8 cellular contexts compared by ENCODE assay signal in the genomic region with DNA sequence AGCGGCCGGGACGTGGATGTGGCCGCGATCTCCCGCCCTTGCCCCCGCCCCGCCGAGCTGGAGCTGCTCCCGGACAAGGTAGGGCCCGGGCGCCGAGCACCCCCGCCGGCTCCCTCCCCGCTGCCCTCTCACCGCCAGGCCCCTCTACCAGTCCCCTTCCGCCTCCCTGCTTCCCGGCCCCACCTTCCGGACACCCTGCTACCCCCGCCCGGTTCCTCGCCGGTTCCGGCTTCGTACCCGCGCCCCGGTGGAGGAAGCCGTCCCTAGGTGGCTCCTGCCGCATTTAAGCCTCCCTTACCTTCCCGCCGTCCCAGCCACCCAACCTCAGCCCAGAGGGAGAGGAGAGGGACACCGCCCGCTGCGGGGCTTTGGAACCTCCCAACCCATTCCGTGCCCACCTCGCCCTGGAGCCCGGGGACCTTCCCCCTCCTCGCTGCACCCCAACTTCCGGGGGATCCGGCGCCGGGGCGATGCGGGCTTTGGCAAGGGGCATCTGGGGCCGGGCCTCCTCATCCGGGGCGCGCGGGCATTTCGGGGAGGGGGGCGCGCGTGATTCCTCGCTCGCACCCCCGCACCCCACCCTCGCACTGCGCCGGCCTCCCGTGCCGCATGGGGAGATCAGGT. TPM values are rescaled to one million over a fixed set of nuclear protein-coding genes. Genes with fewer than 3 reads are reported as not detected.
DNase-seq lines count a peak whose midpoint lies in the region; ATAC-seq and TF ChIP-seq lines count a peak whose summit lies in the region.

No MANE protein-coding gene starts in this region.

- H3K27me3 ChIP-seq in WERI-Rb-1 (ENCODE audit: insufficient read depth, low read depth, severe bottlenecking) (peaks cover 14% of the 10 kb centered on the region), left lung (no peaks in the 10 kb centered on the region)

- H3K27ac ChIP-seq in WERI-Rb-1 (no peak overlapping the region), caudate nucleus (ENCODE audit: low read depth, low read length) (peak overlapping the region; percentile 83), left lung (peak overlapping the region; percentile 92 to 93)

- no peaks in the 10 kb centered on the region for H3K9me3 ChIP-seq in WERI-Rb-1 (ENCODE audit: severe bottlenecking)
- no peaks in the 10 kb centered on the region for H3K9me3 ChIP-seq in left lung

- peak overlapping the region; percentile 95 for H3K4me3 ChIP-seq in WERI-Rb-1 (ENCODE audit: low read depth, low read length)
- H3K4me3 ChIP-seq in left lung = peak overlapping the region; percentile 85 to 95

- peaks cover 24 to 51% of the 10 kb centered on the region in 2 donors for H3K4me1 ChIP-seq in left lung

- DNase-seq in C1 segment of cervical spinal cord (lab: John Stamatoyannopoulos, UW) = peak in 11 of 14 donors; percentile 17 to 81 (median 75)
- DNase-seq in HT-29 (ENCODE audit: low spot score) = peak; percentile 45
- peak; percentile 55 for DNase-seq in WERI-Rb-1
- peak in 28 of 61 donors; percentile 7 to 76 (median 60) for DNase-seq in caudate nucleus (lab: John Stamatoyannopoulos, UW)
- peak; percentile 69 to 92 for DNase-seq in left lung
- DNase-seq in stimulated activated CD4-positive, alpha-beta T cell treated with anti-CD3 and anti-CD28 coated beads, Interleukin-4, amount 100 ng/mL, for 4 hours = peak; percentile 48 to 54
- DNase-seq in NCI-H226 = no peak

- peak; percentile 5 for ATAC-seq in GM19468 (IDR thresholded peaks at IDR 0.05; ENCODE audit: extremely low read depth, unreplicated experiment)
- peak; percentile 57 for ATAC-seq in left lung

- TF ChIP-seq CTCF in WERI-Rb-1 (IDR thresholded peaks at IDR 0.05; ENCODE audit: low read depth, low read length) (no peak), left lung (IDR thresholded peaks at IDR 0.05) (no peak)

- intact Hi-C loops in left lung (cut with DNase I) = no loop called here

- H3K36me3 ChIP-seq in WERI-Rb-1 = no peaks in the 10 kb centered on the region
- no peaks in the 10 kb centered on the region for H3K36me3 ChIP-seq in left lung

RNA-seq across cellular contexts. Expression of gene B3GNT2, which starts 0.5 kb away (rescaled TPM):
- 19.3 and 23.0 TPM in 2 replicates for total RNA-seq in HT-29 (2014; rRNA removed; shearing (Covaris generic))
- total RNA-seq in left lung = 10 to 100 TPM; 31.9 to 33.0 TPM
